22 cellular contexts compared by ENCODE assay signal in genomic region chr4:48307528-48307927, GRCh38. TPM values are rescaled to one million over a fixed set of nuclear protein-coding genes. Genes with fewer than 3 reads are reported as not detected.
DNase-seq lines count a peak whose midpoint lies in the region; ATAC-seq and TF ChIP-seq lines count a peak whose summit lies in the region.
"Had no signal": no experiment of that assay in that cellular context is flagged by ENCODE, and none has a peak within 500 bp of the region (broad histone marks: within the 10 kb centered on the region; RNA-seq: fewer than 3 reads in every experiment).

No MANE protein-coding gene starts in this region.

- ATAC-seq in GM19043 (IDR thresholded peaks at IDR 0.05; ENCODE audit: low read depth, unreplicated experiment) (peak; percentile 60), GM21619 (IDR thresholded peaks at IDR 0.05; ENCODE audit: unreplicated experiment) (peak; percentile 75), HG03196 (IDR thresholded peaks at IDR 0.05; ENCODE audit: unreplicated experiment) (peak; percentile 74)

- H3K4me3 ChIP-seq in left ventricle myocardium inferior = no peak overlapping the region
- H3K4me3 ChIP-seq: HAP-1, Peyer's patch, SJCRH30, skin epidermis, testis had no signal

- H3K27me3 ChIP-seq in left ventricle myocardium inferior (ENCODE audit: low read depth) = no peaks in the 10 kb centered on the region
- H3K27me3 ChIP-seq: Peyer's patch, SJCRH30, testis had no signal

- H3K36me3 ChIP-seq in left ventricle myocardium inferior = no peaks in the 10 kb centered on the region
- H3K36me3 ChIP-seq: HAP-1, Peyer's patch, SJCRH30 had no signal

- intact Hi-C loops in left ventricle myocardium inferior (cut with micrococcal nuclease) = no loop called here

- DNase-seq in COLO829 (ENCODE audit: low spot score) = no peak
- DNase-seq in activated CD4-positive, alpha-beta T cell treated with anti-CD3 and anti-CD28 coated beads for 4 hours = no peak
- DNase-seq in AG08396 (ENCODE audit: low spot score) = no peak
- no peak for DNase-seq in left ventricle myocardium inferior
- DNase-seq: anterior cingulate cortex; caudate nucleus; glutamatergic neuron; KBM-7; mesenchymal stem cell; NCI-H1436; NCI-H524; Peyer's patch; SJCRH30; stimulated activated CD4-positive, alpha-beta T cell treated with anti-CD3 and anti-CD28 coated beads, Interleukin-2, amount 100 ng/mL, for 48 hours; stimulated activated naive CD4-positive, alpha-beta T cell; T-helper 1 cell; testis had no signal

- TF ChIP-seq CTCF in left ventricle myocardium inferior (IDR thresholded peaks at IDR 0.05; ENCODE audit: borderline replicate concordance) = no peak

- no peak overlapping the region for H3K27ac ChIP-seq in left ventricle myocardium inferior (replicated peaks)
- H3K27ac ChIP-seq: Peyer's patch, SJCRH30, skin epidermis, testis had no signal

- H3K9me3 ChIP-seq in left ventricle myocardium inferior (replicated peaks) = no peaks in the 10 kb centered on the region
- H3K9me3 ChIP-seq: HAP-1, Peyer's patch, SJCRH30, testis had no signal

- no peaks in the 10 kb centered on the region for H3K4me1 ChIP-seq in left ventricle myocardium inferior
- H3K4me1 ChIP-seq: HAP-1, Peyer's patch, SJCRH30, testis had no signal

RNA-seq across cellular contexts. Expression of gene SLAIN2, which starts 33.8 kb away (rescaled TPM):
- total RNA-seq in left ventricle myocardium inferior = 132 TPM

RNA-seq across cellular contexts. Expression of gene TEC, which starts 37.9 kb away (rescaled TPM):
- 1.9 TPM for total RNA-seq in left ventricle myocardium inferior
